7 cellular contexts compared by ENCODE assay signal in genomic region chr2:101748462-101748861, GRCh38. TPM values are rescaled to one million over a fixed set of nuclear protein-coding genes. Genes with fewer than 3 reads are reported as not detected.
A peak's percentile ranks its signal among the peaks of the same experiment; 100 is the strongest.
DNase-seq lines count a peak whose midpoint lies in the region; ATAC-seq and TF ChIP-seq lines count a peak whose summit lies in the region.
"Not testable (repeated sequence)": the region's sequence is repeated elsewhere in the genome, so short reads cannot be mapped to it uniquely, and the experiment has no call there.

No MANE protein-coding gene starts in this region.

- not testable (repeated sequence) for H3K9me3 Mint-ChIP-seq in CD14-positive monocyte; IgD-negative memory B cell; activated naive CD4-positive, alpha-beta T cell treated with anti-CD3 and anti-CD28 coated beads, Interleukin-2, amount 50 U/mL, for 24 hours; dendritic cell treated with granulocyte-macrophage colony-stimulating factor and Interleukin-4, amounts not matched to agents 40 ng/mL and 50 ng/mL, for 4 days; stimulated activated naive B cell treated with anti-CD40 and anti-IgM and Interleukin-4, amounts not matched to agents 10 μg/mL and 1 μg/mL and 100 μg/mL, for 72 hours

- peak overlapping the region; percentile 22 for H3K27ac ChIP-seq in hepatocyte
- peak overlapping the region; percentile 76 for H3K27ac ChIP-seq in osteoblast (ENCODE audit: low read depth, low read length)

- not testable (repeated sequence) for DNase-seq in CD14-positive monocyte (ENCODE audit: low spot score); hepatocyte (ENCODE audit: low spot score); osteoblast (ENCODE audit: insufficient read length, low spot score, missing footprints); stimulated activated naive B cell treated with anti-CD40 and anti-IgM and Interleukin-4, amounts not matched to agents 10 μg/mL and 1 μg/mL and 100 μg/mL, for 72 hours

- ATAC-seq in stimulated activated naive B cell treated with anti-CD40 and anti-IgM and Interleukin-4, amounts not matched to agents 10 μg/mL and 1 μg/mL and 100 μg/mL, for 72 hours (replicated peaks), result not testable (repeated sequence)

- not testable (repeated sequence) for H3K4me3 ChIP-seq in hepatocyte; osteoblast (ENCODE audit: insufficient read depth, low read length)

- intact Hi-C loops in CD14-positive monocyte (cut with micrococcal nuclease); dendritic cell treated with granulocyte-macrophage colony-stimulating factor and Interleukin-4, amounts not matched to agents 40 ng/mL and 50 ng/mL, for 4 days (cut with micrococcal nuclease): not testable (repeated sequence)

- not testable (repeated sequence) for H3K27me3 Mint-ChIP-seq in CD14-positive monocyte (ENCODE audit: low read depth in 3 of 3); IgD-negative memory B cell; activated naive CD4-positive, alpha-beta T cell treated with anti-CD3 and anti-CD28 coated beads, Interleukin-2, amount 50 U/mL, for 24 hours; dendritic cell treated with granulocyte-macrophage colony-stimulating factor and Interleukin-4, amounts not matched to agents 40 ng/mL and 50 ng/mL, for 4 days; stimulated activated naive B cell treated with anti-CD40 and anti-IgM and Interleukin-4, amounts not matched to agents 10 μg/mL and 1 μg/mL and 100 μg/mL, for 72 hours

- H3K79me2 ChIP-seq in hepatocyte, result peaks cover 82% of the 10 kb centered on the region
- peaks cover 77% of the 10 kb centered on the region for H3K79me2 ChIP-seq in osteoblast (ENCODE audit: insufficient read depth, low read length)

- H3K4me3 Mint-ChIP-seq in CD14-positive monocyte (peak overlapping the region in 1 of 2 donors; percentile 58), IgD-negative memory B cell (peak overlapping the region in 3 of 4 donors; percentile 21 to 70 (median 25))
- H3K4me3 Mint-ChIP-seq in activated naive CD4-positive, alpha-beta T cell treated with anti-CD3 and anti-CD28 coated beads, Interleukin-2, amount 50 U/mL, for 24 hours; stimulated activated naive B cell treated with anti-CD40 and anti-IgM and Interleukin-4, amounts not matched to agents 10 μg/mL and 1 μg/mL and 100 μg/mL, for 72 hours: not testable (repeated sequence)
- H3K4me3 Mint-ChIP-seq in dendritic cell treated with granulocyte-macrophage colony-stimulating factor and Interleukin-4, amounts not matched to agents 40 ng/mL and 50 ng/mL, for 4 days, result peak overlapping the region; percentile 55

- not testable (repeated sequence) for TF ChIP-seq CTCF in CD14-positive monocyte (IDR thresholded peaks at IDR 0.05); hepatocyte (IDR thresholded peaks at IDR 0.05; ENCODE audit: poor library complexity); osteoblast (IDR thresholded peaks at IDR 0.05; ENCODE audit: extremely low read depth, low read depth, low read length)

- peaks cover 73% of the 10 kb centered on the region for H3K4me1 Mint-ChIP-seq in CD14-positive monocyte
- peaks cover 53 to 73% (median 64%) of the 10 kb centered on the region in 3 donors for H3K4me1 Mint-ChIP-seq in IgD-negative memory B cell
- peaks cover 79% of the 10 kb centered on the region for H3K4me1 Mint-ChIP-seq in activated naive CD4-positive, alpha-beta T cell treated with anti-CD3 and anti-CD28 coated beads, Interleukin-2, amount 50 U/mL, for 24 hours
- peaks cover 66% of the 10 kb centered on the region for H3K4me1 Mint-ChIP-seq in dendritic cell treated with granulocyte-macrophage colony-stimulating factor and Interleukin-4, amounts not matched to agents 40 ng/mL and 50 ng/mL, for 4 days (ENCODE audit: low read depth)
- H3K4me1 Mint-ChIP-seq in stimulated activated naive B cell treated with anti-CD40 and anti-IgM and Interleukin-4, amounts not matched to agents 10 μg/mL and 1 μg/mL and 100 μg/mL, for 72 hours, result peaks cover 44 to 82% of the 10 kb centered on the region in 2 donors

- H3K27me3 ChIP-seq in hepatocyte; osteoblast (ENCODE audit: insufficient read depth, low read length): not testable (repeated sequence)

- peak overlapping the region; percentile 53 to 84 (median 78) for H3K27ac Mint-ChIP-seq in CD14-positive monocyte
- peak overlapping the region; percentile 54 to 87 (median 87) for H3K27ac Mint-ChIP-seq in IgD-negative memory B cell
- peak overlapping the region; percentile 41 for H3K27ac Mint-ChIP-seq in activated naive CD4-positive, alpha-beta T cell treated with anti-CD3 and anti-CD28 coated beads, Interleukin-2, amount 50 U/mL, for 24 hours
- H3K27ac Mint-ChIP-seq in dendritic cell treated with granulocyte-macrophage colony-stimulating factor and Interleukin-4, amounts not matched to agents 40 ng/mL and 50 ng/mL, for 4 days, result peak overlapping the region; percentile 17
- H3K27ac Mint-ChIP-seq in stimulated activated naive B cell treated with anti-CD40 and anti-IgM and Interleukin-4, amounts not matched to agents 10 μg/mL and 1 μg/mL and 100 μg/mL, for 72 hours, result peak overlapping the region; percentile 72

- H4K20me1 ChIP-seq in hepatocyte (ENCODE audit: insufficient read depth, poor library complexity, severe bottlenecking), result peaks cover 72% of the 10 kb centered on the region
- peaks cover 59% of the 10 kb centered on the region for H4K20me1 ChIP-seq in osteoblast (ENCODE audit: insufficient read depth, low read length)

- H3K4me1 ChIP-seq in hepatocyte (ENCODE audit: insufficient read depth) (peaks cover 70% of the 10 kb centered on the region), osteoblast (ENCODE audit: insufficient read depth, low read length) (peaks cover 60% of the 10 kb centered on the region)

- not testable (repeated sequence) for H3K9me2 ChIP-seq in hepatocyte (replicated peaks; ENCODE audit: insufficient read depth)

- 78% methylated on average over 4 of the region's 4 CpGs for WGBS in hepatocyte (ENCODE audit: low lambda C conversion rate, missing lambda C conversion rate)

- H2AFZ ChIP-seq in hepatocyte; osteoblast (ENCODE audit: low read length): not testable (repeated sequence)

- H3K36me3 Mint-ChIP-seq in CD14-positive monocyte, result peaks cover 8 to 15% of the 10 kb centered on the region in 2 donors
- H3K36me3 Mint-ChIP-seq in IgD-negative memory B cell; activated naive CD4-positive, alpha-beta T cell treated with anti-CD3 and anti-CD28 coated beads, Interleukin-2, amount 50 U/mL, for 24 hours; dendritic cell treated with granulocyte-macrophage colony-stimulating factor and Interleukin-4, amounts not matched to agents 40 ng/mL and 50 ng/mL, for 4 days (ENCODE audit: low read depth): not testable (repeated sequence)
- peaks cover 14 to 20% of the 10 kb centered on the region in 2 donors for H3K36me3 Mint-ChIP-seq in stimulated activated naive B cell treated with anti-CD40 and anti-IgM and Interleukin-4, amounts not matched to agents 10 μg/mL and 1 μg/mL and 100 μg/mL, for 72 hours

- H3K9me3 ChIP-seq in hepatocyte (ENCODE audit: low read depth); osteoblast (ENCODE audit: low read depth, low read length): not testable (repeated sequence)

- not testable (repeated sequence) for H3K36me3 ChIP-seq in hepatocyte (replicated peaks; ENCODE audit: insufficient read depth, low read depth); osteoblast (ENCODE audit: insufficient read depth, low read length)

- peak overlapping the region; percentile 20 for H3K4me2 ChIP-seq in hepatocyte
- not testable (repeated sequence) for H3K4me2 ChIP-seq in osteoblast (ENCODE audit: insufficient read depth, low read length)

RNA-seq across cellular contexts. Expression of gene MAP4K4, which starts 51.0 kb away (rescaled TPM):
- polyA plus RNA-seq in CD14-positive monocyte (1 to 10 TPM; 5.3 to 8.7 TPM), IgD-negative memory B cell (9.3 TPM), hepatocyte (59.1 and 60.6 TPM in 2 replicates)
- total RNA-seq in hepatocyte (75.5 and 84.4 TPM in 2 replicates), osteoblast (231 and 287 TPM in 2 replicates)

Comparison
In these comparisons a context has a peak if more than half of its experiments do, and no peak if none do; other contexts are left out.
1. H3K27ac Mint-ChIP-seq: peak in every context shown above with its lines; median percentile 87 in IgD-negative memory B cell; 78 in CD14-positive monocyte; 72 in stimulated activated naive B cell treated with anti-CD40 and anti-IgM and Interleukin-4, amounts not matched to agents 10 μg/mL and 1 μg/mL and 100 μg/mL, for 72 hours; 41 in activated naive CD4-positive, alpha-beta T cell treated with anti-CD3 and anti-CD28 coated beads, Interleukin-2, amount 50 U/mL, for 24 hours; 17 in dendritic cell treated with granulocyte-macrophage colony-stimulating factor and Interleukin-4, amounts not matched to agents 40 ng/mL and 50 ng/mL, for 4 days.